ENCODE assay signal across 20 cellular contexts in the genomic region with DNA sequence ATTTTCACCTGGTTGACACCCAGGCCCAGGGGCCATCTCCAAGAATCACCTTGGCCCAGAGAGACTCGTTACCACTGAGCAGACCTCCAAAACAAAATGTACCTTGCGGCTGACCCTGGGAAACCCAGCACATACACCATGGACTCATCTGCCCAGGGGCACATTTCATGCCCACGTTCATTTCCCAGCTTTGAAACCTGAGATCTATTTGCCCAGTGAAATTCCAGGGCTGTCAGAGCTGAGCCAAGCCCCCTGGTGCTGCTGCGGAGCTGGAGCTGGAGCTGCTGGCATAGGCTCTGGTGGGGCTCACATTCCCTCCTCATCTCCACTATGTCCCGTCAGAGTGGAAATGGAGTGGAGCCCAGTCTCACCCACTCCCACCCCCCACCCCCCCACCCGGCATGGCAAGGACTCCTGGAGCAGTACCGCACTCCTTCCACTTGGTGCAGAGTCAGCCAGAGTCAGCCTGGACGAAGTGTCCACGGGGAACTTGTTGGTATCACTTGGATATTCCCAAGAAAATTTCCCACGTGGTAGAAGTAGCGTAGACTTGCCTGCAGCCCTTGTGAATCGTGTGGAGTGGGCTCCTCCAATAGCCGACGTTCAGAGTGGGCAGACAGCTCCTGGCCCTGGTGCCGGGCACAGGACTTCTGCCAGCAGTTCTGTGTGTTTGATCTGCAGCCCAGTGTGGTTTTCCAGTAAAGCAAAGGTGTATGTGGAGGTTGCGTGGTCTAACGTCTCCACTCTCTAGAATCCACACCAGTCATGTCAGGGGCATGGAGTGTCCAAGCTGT. TPM values are rescaled to one million over a fixed set of nuclear protein-coding genes. Genes with fewer than 3 reads are reported as not detected.
"Had no signal": no experiment of that assay in that cellular context is flagged by ENCODE, and none has a peak within 500 bp of the region (broad histone marks: within the 10 kb centered on the region; RNA-seq: fewer than 3 reads in every experiment).

No MANE protein-coding gene starts in this region.

- H3K4me3 Mint-ChIP-seq: central memory CD8-positive, alpha-beta T cell; naive thymus-derived CD8-positive, alpha-beta T cell had no signal

- ATAC-seq: mucosa of descending colon; naive thymus-derived CD8-positive, alpha-beta T cell had no signal

- H3K27ac ChIP-seq: adrenal gland, sigmoid colon, transverse colon, VCaP had no signal

- H3K27me3 ChIP-seq: adrenal gland, sigmoid colon, transverse colon had no signal

- H3K36me3 Mint-ChIP-seq: naive thymus-derived CD8-positive, alpha-beta T cell had no signal

- H3K4me3 ChIP-seq: adrenal gland, mucosa of descending colon, sigmoid colon, transverse colon had no signal

- H3K36me3 ChIP-seq: adrenal gland, sigmoid colon, transverse colon had no signal

- H3K9me3 ChIP-seq: adrenal gland, mucosa of descending colon, sigmoid colon, transverse colon had no signal

- H3K27me3 Mint-ChIP-seq: central memory CD8-positive, alpha-beta T cell; naive thymus-derived CD8-positive, alpha-beta T cell had no signal

- H3K27ac Mint-ChIP-seq: activated T-helper 2 cell treated with anti-CD3 and anti-CD28 coated beads, Interferon-gamma antibody, Interleukin-2, Interleukin-4, amounts not matched to agents 10 μg/mL and 5 μg/mL and 100 μg/mL, durations not matched to agents 14 hours and 24 hours and 36 hours had no signal

- DNase-seq: activated CD4-positive, alpha-beta T cell treated with anti-CD3 and anti-CD28 coated beads for 4 hours; activated naive CD4-positive, alpha-beta T cell treated with anti-CD3 and anti-CD28 coated beads, Interleukin-2, amount 50 U/mL, for 16 hours; activated T-cell treated with anti-CD3 and anti-CD28 coated beads for 4 hours; adrenal gland; dermis blood vessel endothelial cell; mammary epithelial cell; mucosa of descending colon; naive thymus-derived CD8-positive, alpha-beta T cell; nucleus accumbens; stimulated activated CD4-positive, alpha-beta T cell treated with anti-CD3 and anti-CD28 coated beads, Interleukin-2, amount 100 ng/mL, for 24 hours; stimulated activated naive CD4-positive, alpha-beta T cell; transverse colon had no signal

- H3K4me1 ChIP-seq: adrenal gland, sigmoid colon had no signal

- H3K9me3 Mint-ChIP-seq: activated T-helper 2 cell treated with anti-CD3 and anti-CD28 coated beads, Interferon-gamma antibody, Interleukin-2, Interleukin-4, amounts not matched to agents 10 μg/mL and 5 μg/mL and 100 μg/mL, durations not matched to agents 14 hours and 24 hours and 36 hours; central memory CD8-positive, alpha-beta T cell; naive thymus-derived CD8-positive, alpha-beta T cell had no signal

RNA-seq across cellular contexts. Expression of a gene that starts 18.4 kb away (rescaled TPM):
- total RNA-seq: activated CD8-positive, alpha-beta memory T cell treated with anti-CD3 and anti-CD28 coated beads for 36 hours; activated T-helper 2 cell treated with anti-CD3 and anti-CD28 coated beads, Interferon-gamma antibody, Interleukin-2, Interleukin-4, amounts not matched to agents 10 μg/mL and 5 μg/mL and 100 μg/mL, durations not matched to agents 14 hours and 24 hours and 36 hours; dermis blood vessel endothelial cell; glomerular endothelial cell; mammary epithelial cell; naive thymus-derived CD8-positive, alpha-beta T cell; posterior vena cava; transverse colon had no signal
- polyA plus RNA-seq: esophagus; mammary epithelial cell; naive thymus-derived CD8-positive, alpha-beta T cell had no signal

RNA-seq across cellular contexts. Expression of a gene that starts 41.7 kb away (rescaled TPM):
- total RNA-seq: activated CD8-positive, alpha-beta memory T cell treated with anti-CD3 and anti-CD28 coated beads for 36 hours; activated T-helper 2 cell treated with anti-CD3 and anti-CD28 coated beads, Interferon-gamma antibody, Interleukin-2, Interleukin-4, amounts not matched to agents 10 μg/mL and 5 μg/mL and 100 μg/mL, durations not matched to agents 14 hours and 24 hours and 36 hours; naive thymus-derived CD8-positive, alpha-beta T cell had no signal
- polyA plus RNA-seq: naive thymus-derived CD8-positive, alpha-beta T cell had no signal
